8 cellular contexts compared by ENCODE assay signal in genomic region chr17:17836250-17836817, GRCh38. TPM values are rescaled to one million over a fixed set of nuclear protein-coding genes. Genes with fewer than 3 reads are reported as not detected.
DNase-seq lines count a peak whose midpoint lies in the region; ATAC-seq, FAIRE-seq and TF ChIP-seq lines count a peak whose summit lies in the region.

No MANE protein-coding gene starts in this region.

- H3K4me2 ChIP-seq in H1 (ENCODE audit: insufficient read depth in 1 of 2, low read depth in 2 of 2, low read length in 2 of 2): peak overlapping the region; percentile 79 to 86
- H3K4me2 ChIP-seq in mesendoderm (ENCODE audit: low read length): peak overlapping the region; percentile 61

- no peak overlapping the region for H3K23ac ChIP-seq in H1 (ENCODE audit: insufficient read length)
- peak overlapping the region; percentile 80 for H3K23ac ChIP-seq in mesendoderm (ENCODE audit: low read length)

- TF ChIP-seq CTCF in Caco-2 (IDR thresholded peaks at IDR 0.05; ENCODE audit: insufficient read depth in 1 of 2, low read depth in 1 of 2, low read length in 1 of 2, severe bottlenecking in 1 of 2, unreplicated experiment in 1 of 2): no peak
- TF ChIP-seq CTCF in H1 (IDR thresholded peaks at IDR 0.05; ENCODE audit: control extremely low read depth in 1 of 3, insufficient read depth in 1 of 3, low read depth in 1 of 3, low read length in 3 of 3): no peak

- H4K5ac ChIP-seq in H1 (ENCODE audit: insufficient read length, low read depth, low read length): peak overlapping the region; percentile 63
- no peak overlapping the region for H4K5ac ChIP-seq in mesendoderm (ENCODE audit: low read length)

- H3K36me3 Mint-ChIP-seq in Caco-2 (ENCODE audit: insufficient read depth, unreplicated experiment): peaks cover 63% of the 10 kb centered on the region

- H3K79me1 ChIP-seq in H1 (ENCODE audit: low read depth, low read length) (peaks cover 11% of the 10 kb centered on the region), mesendoderm (ENCODE audit: low read length) (peaks cover 22% of the 10 kb centered on the region)

- H2AK5ac ChIP-seq in H1 (ENCODE audit: low read depth, low read length): peak overlapping the region; percentile 93
- H2AK5ac ChIP-seq in mesendoderm (ENCODE audit: low read length): peak overlapping the region; percentile 65

- H3K36me3 ChIP-seq in Caco-2 (ENCODE audit: control insufficient read depth, insufficient read depth, low read length): no peaks in the 10 kb centered on the region; the same call in 1 of the 2 replicates
- H3K36me3 ChIP-seq in H1 (ENCODE audit: control insufficient read depth in 2 of 4, insufficient read depth in 4 of 4, low read length in 3 of 4): peaks cover 0 to 10% (median under 1%) of the 10 kb centered on the region in 4 experiments; a peak in 4 of 8 replicates
- H3K36me3 ChIP-seq in mesendoderm (ENCODE audit: control insufficient read depth, insufficient read depth, low read length): no peaks in the 10 kb centered on the region

- H2BK12ac ChIP-seq in H1 (ENCODE audit: low read depth, low read length): peak overlapping the region; percentile 97; the same call in 1 of the 2 replicates

- no peak overlapping the region for H2AFZ ChIP-seq in H1 (ENCODE audit: low read length)

- H3K4me3 ChIP-seq in Caco-2 (ENCODE audit: low read depth, low read length) (peak overlapping the region; percentile 98), H1 (ENCODE audit: extremely low read depth in 1 of 4, insufficient read depth in 2 of 4, low read depth in 3 of 4, low read length in 4 of 4) (peak overlapping the region; percentile 81 to 99 (median 96)), mesendoderm (ENCODE audit: low read length) (peak overlapping the region; percentile 93)

- H4K8ac ChIP-seq in H1 (ENCODE audit: extremely low read depth, insufficient read depth, low read length) (peak overlapping the region; percentile 98), mesendoderm (ENCODE audit: low read depth, low read length) (peak overlapping the region; percentile 58)

- H3K27me3 ChIP-seq in Caco-2 (replicated peaks; ENCODE audit: control insufficient read depth, insufficient read depth, low read length) (no peaks in the 10 kb centered on the region), H1 (replicated peaks in 1 of 4; ENCODE audit: control insufficient read depth in 3 of 4, extremely low read depth in 1 of 4, insufficient read depth in 3 of 4, low read length in 3 of 4) (no peaks in the 10 kb centered on the region), mesendoderm (ENCODE audit: insufficient read depth, low read length, poor library complexity) (no peaks in the 10 kb centered on the region)

- TF ChIP-seq RAD21 in H1 (IDR thresholded peaks at IDR 0.05 in 1 of 2, conservative IDR thresholded peaks at IDR 0.05 in 1 of 2; ENCODE audit: low read depth in 2 of 2, low read length in 2 of 2): peak in 1 of 2 experiments; percentile 2; a peak in 1 of 4 replicates

- peak overlapping the region; percentile 82 for H3K4me3 Mint-ChIP-seq in Caco-2 (ENCODE audit: unreplicated experiment)

- no TSS peak for BruUV-seq in Caco-2 (replicated peaks; lab: Mats Ljungman, UMichigan)

- TF ChIP-seq EP300 in H1 (IDR thresholded peaks at IDR 0.05; ENCODE audit: borderline replicate concordance in 1 of 2, low read depth in 2 of 2, low read length in 2 of 2): peak in 1 of 2 experiments; percentile 5; a peak in 1 of 3 replicates

- H3K9ac ChIP-seq in H1 (replicated peaks in 1 of 4; ENCODE audit: extremely low read depth in 1 of 4, low read depth in 3 of 4, low read length in 3 of 4): peak overlapping the region; percentile 96 to 99 (median 99)
- peak overlapping the region; percentile 99 for H3K9ac ChIP-seq in mesendoderm (ENCODE audit: low read length)

- H2BK20ac ChIP-seq in H1 (ENCODE audit: low read length): no peak overlapping the region

- peak overlapping the region; percentile 95 for H4K91ac ChIP-seq in H1 (replicated peaks; ENCODE audit: insufficient read length, low read length)

- TF ChIP-seq POLR2A in H1 (IDR thresholded peaks at IDR 0.05; ENCODE audit: control extremely low read depth in 1 of 2, low read depth in 2 of 2, low read length in 2 of 2): peak; percentile 81 to 99

- peak overlapping the region; percentile 86 for H3K56ac ChIP-seq in H1 (replicated peaks; ENCODE audit: insufficient read length, low read depth, low read length)
- H3K56ac ChIP-seq in mesendoderm (ENCODE audit: low read length): peak overlapping the region; percentile 99

- peaks cover 46% of the 10 kb centered on the region for H3K4me1 ChIP-seq in Caco-2
- H3K4me1 ChIP-seq in H1 (replicated peaks in 1 of 4; ENCODE audit: control insufficient read depth in 3 of 4, insufficient read depth in 4 of 4, low read length in 3 of 4): peaks cover 19 to 48% (median 39%) of the 10 kb centered on the region in 4 experiments
- peaks cover 34% of the 10 kb centered on the region for H3K4me1 ChIP-seq in mesendoderm (ENCODE audit: control insufficient read depth, low read depth, low read length)

- no peak overlapping the region for H3K14ac ChIP-seq in H1 (ENCODE audit: insufficient read length)

- H2BK15ac ChIP-seq in H1 (ENCODE audit: low read length) (no peak overlapping the region), mesendoderm (replicated peaks; ENCODE audit: low read depth) (no peak overlapping the region)

- peak; percentile 93 for FAIRE-seq in HTR-8/SVneo (lab: Jason Lieb, UNC)
- FAIRE-seq in H1 (lab: Jason Lieb, UNC): no peak

- no peaks in the 10 kb centered on the region for H3K9me3 Mint-ChIP-seq in Caco-2 (ENCODE audit: unreplicated experiment)

- H3K27me3 Mint-ChIP-seq in Caco-2 (ENCODE audit: insufficient read depth, unreplicated experiment): no peaks in the 10 kb centered on the region

- CTCF ChIA-PET in Caco-2 (lab: Charles Lee): interaction anchor here (0.6 to 1.6 kb wide), 10 partner anchors 9 to 1341 kb away, joined by 3 to 8 read pairs (median 4); partner anchors contain the start of genes DRC3 and TOM1L2
- CTCF ChIA-PET in H1 (lab: Charles Lee; ENCODE audit: partially characterized antibody): interaction anchor here (0.9 to 6.6 kb wide), 6 partner anchors 9 to 24 kb away, joined by 5 to 66 read pairs (median 8); no protein-coding TSS in a partner anchor

- H3K4ac ChIP-seq in H1 (replicated peaks; ENCODE audit: insufficient read length, low read depth, low read length): peak overlapping the region; percentile 69
- H3K4ac ChIP-seq in mesendoderm (ENCODE audit: low read depth, low read length): peak overlapping the region; percentile 87

- POLR2A ChIA-PET in Caco-2 (lab: Charles Lee) (interaction anchor here (0.5 to 1.9 kb wide), 29 partner anchors 10 to 1398 kb away, joined by 3 to 18 read pairs (median 4); partner anchors contain the start of genes DRC3, RASD1 and TOM1L2), H1 (lab: Charles Lee; ENCODE audit: partially characterized antibody) (interaction anchor here (0.7 to 18.4 kb wide), 35 partner anchors 9 to 342 kb away, joined by 3 to 532 read pairs (median 5); no protein-coding TSS in a partner anchor)

- ATAC-seq in GM21381 (IDR thresholded peaks at IDR 0.05; ENCODE audit: unreplicated experiment): peak; percentile 58

- H3K79me2 ChIP-seq in H1 (ENCODE audit: control insufficient read depth in 1 of 2, insufficient read depth in 2 of 2, low read length in 2 of 2) (peaks cover 26 to 43% of the 10 kb centered on the region in 2 experiments), mesendoderm (ENCODE audit: control insufficient read depth, insufficient read depth, low read length) (peaks cover 36% of the 10 kb centered on the region)

- intact Hi-C loops in Caco-2 (cut with micrococcal nuclease; ENCODE audit: unreplicated experiment): no loop called here

- peak overlapping the region; percentile 99 for H3K18ac ChIP-seq in H1 (ENCODE audit: extremely low read depth, low read length)
- peak overlapping the region; percentile 88 for H3K18ac ChIP-seq in mesendoderm (ENCODE audit: low read length)

- peaks cover 22% of the 10 kb centered on the region in 2 experiments for H4K20me1 ChIP-seq in H1 (replicated peaks in 1 of 2; ENCODE audit: control insufficient read depth in 1 of 2, insufficient read depth in 2 of 2, low read length in 2 of 2)

- H3K27ac ChIP-seq in H1 (ENCODE audit: low read depth, low read length): peak overlapping the region; percentile 93
- peak overlapping the region; percentile 98 for H3K27ac ChIP-seq in mesendoderm (ENCODE audit: low read depth, low read length)

- H3K23me2 ChIP-seq in H1 (ENCODE audit: low read depth, low read length): peaks cover 15% of the 10 kb centered on the region

- no peak overlapping the region for H2BK120ac ChIP-seq in H1 (replicated peaks; ENCODE audit: low read depth, low read length)
- no peak overlapping the region for H2BK120ac ChIP-seq in mesendoderm (ENCODE audit: low read depth, low read length)

- peak overlapping the region; percentile 99 for H2BK5ac ChIP-seq in H1 (ENCODE audit: low read depth, low read length)
- peak overlapping the region; percentile 98 for H2BK5ac ChIP-seq in mesendoderm (ENCODE audit: low read length)

- no peaks in the 10 kb centered on the region for H3K9me3 ChIP-seq in Caco-2
- no peaks in the 10 kb centered on the region for H3K9me3 ChIP-seq in H1 (ENCODE audit: insufficient read depth in 2 of 2, low read depth in 1 of 2, low read length in 1 of 2)

- H3K27ac Mint-ChIP-seq in Caco-2 (ENCODE audit: unreplicated experiment): peak overlapping the region; percentile 98

- WGBS in H1 (ENCODE audit: extremely low coverage in 1 of 2, insufficient coverage in 1 of 2, insufficient read length in 1 of 2, insufficient replicate concordance in 2 of 2, low coverage in 1 of 2, low lambda C conversion rate in 2 of 2, missing lambda C conversion rate in 1 of 2), 2 experiments: 2% methylated on average over 64 of the region's 69 CpGs; no CpG with 5 or more reads in 1 of the 2 experiments
- no CpG with 5 or more reads among the region's 69 CpGs for WGBS in mesendoderm (ENCODE audit: extremely low coverage, insufficient coverage, low lambda C conversion rate)

- H3K4me1 Mint-ChIP-seq in Caco-2 (ENCODE audit: low read depth, unreplicated experiment): peaks cover 38% of the 10 kb centered on the region

- DNase-seq in Caco-2 (peak; percentile 98 to 99), HTR-8/SVneo (ENCODE audit: insufficient read length, low spot score) (peak; percentile 99), NOMO-1 (lab: John Stamatoyannopoulos, UW; ENCODE audit: unreplicated experiment in 2 of 2) (peak; percentile 91 to 95), H1 (ENCODE audit: low read depth in 1 of 2, low spot score in 2 of 2) (peak; percentile 89 to 99), mesendoderm (peak; percentile 98)
- DNase-seq in activated CD8-positive, alpha-beta memory T cell treated with anti-CD3 and anti-CD28 coated beads, Interleukin-2, amount 50 U/mL, for 1 hour (ENCODE audit: extremely low read depth): peak; percentile 93
- DNase-seq in stimulated activated CD8-positive, alpha-beta memory T cell treated with anti-CD3 and anti-CD28 coated beads, Interleukin-12 subunit alpha, Interleukin-12 subunit beta, amount 100 ng/mL, for 24 hours (ENCODE audit: extremely low read depth): peak; percentile 89

RNA-seq across cellular contexts. Expression of gene SREBF1, which starts 0.5 kb away (rescaled TPM):
- 109 and 118 TPM in 2 replicates for total RNA-seq in Caco-2 (2022)
- 69.9 and 70.8 TPM in 2 replicates for total RNA-seq in H1 (2021; fragmentation: NEBNext Ultra II Directional; extraction: Animal tissue kit (Norgen Biotek cat#: 25700))
- 28.6 and 64.6 TPM in 2 replicates for polyA plus RNA-seq in H1 (2011; rRNA removed)
- polyA plus RNA-seq in H1 (2011; cell fraction: cytosol; rRNA removed): 34.1 TPM
- polyA plus RNA-seq in H1 (2011; cell fraction: nucleus; rRNA removed): 270 TPM
- polyA plus RNA-seq in H1 (2012, experiment 1 of 2): 45.2 to 64.7 TPM (median 53.7 TPM) in 4 replicates
- polyA plus RNA-seq in H1 (2012, experiment 2 of 2): 36.4 TPM
- polyA plus RNA-seq in H1 (2013, experiment 1 of 2): 88.4 TPM
- polyA plus RNA-seq in H1 (2013, experiment 2 of 2): 76.5 TPM
- 21.0 and 35.5 TPM in 2 replicates for polyA minus RNA-seq in H1 (2011; rRNA and poly(A)+ RNA removed)
- polyA minus RNA-seq in H1 (2011; cell fraction: cytosol; rRNA and poly(A)+ RNA removed): 60.1 TPM
- 90.1 TPM for polyA minus RNA-seq in H1 (2011; cell fraction: nucleus; rRNA and poly(A)+ RNA removed)
- polyA plus RNA-seq in mesendoderm (2013, experiment 1 of 2): 59.1 TPM
- polyA plus RNA-seq in mesendoderm (2013, experiment 2 of 2): 55.4 TPM

Comparison
In these comparisons a context has a peak if more than half of its experiments do, and no peak if none do; other contexts are left out.
1. Peak in every context shown above with its lines: DNase-seq, ATAC-seq, H3K4me3 ChIP-seq and H3K27ac ChIP-seq.